In genomic region chr2:240797914-240798313, GRCh38 we compare ENCODE assay signal across 21 cellular contexts. TPM values are rescaled to one million over a fixed set of nuclear protein-coding genes. Genes with fewer than 3 reads are reported as not detected.
"Had no signal": no experiment of that assay in that cellular context is flagged by ENCODE, and none has a peak within 500 bp of the region (broad histone marks: within the 10 kb centered on the region; RNA-seq: fewer than 3 reads in every experiment).

No MANE protein-coding gene starts in this region.

- DNase-seq: activated B cell treated with CpG ODN at 0.5 μM for 24 hours; activated CD4-positive, alpha-beta T cell treated with anti-CD3 and anti-CD28 coated beads, Interleukin-2, amount 10 ng/mL, durations not matched to agents 7 days and 5 days; activated T-cell treated with anti-CD3 and anti-CD28 coated beads for 4 hours; amygdala; brain microvascular endothelial cell; cerebellar nuclear complex; dermis blood vessel endothelial cell; foreskin melanocyte; nucleus accumbens; stimulated activated CD4-positive, alpha-beta T cell treated with anti-CD3 and anti-CD28 coated beads, Interleukin-1b, Interleukin-23, amount 100 ng/mL, for 48 hours; stimulated activated naive CD8-positive, alpha-beta T cell treated with anti-CD3 and anti-CD28 coated beads, Interleukin-15, amount 100 ng/mL, for 72 hours; testis had no signal

- H3K4me1 Mint-ChIP-seq: activated B cell treated with CpG ODN at 0.5 μM for 24 hours; activated CD4-positive, alpha-beta T cell treated with anti-CD3 and anti-CD28 coated beads, Interleukin-2, amount 10 ng/mL, durations not matched to agents 7 days and 5 days; memory B cell; naive thymus-derived CD4-positive, alpha-beta T cell; stimulated activated naive CD8-positive, alpha-beta T cell treated with anti-CD3 and anti-CD28 coated beads, Interleukin-15, amount 100 ng/mL, for 72 hours had no signal

- H3K9me3 Mint-ChIP-seq: activated CD4-positive, alpha-beta T cell treated with anti-CD3 and anti-CD28 coated beads, Interleukin-2, amount 10 ng/mL, durations not matched to agents 7 days and 5 days; activated naive CD4-positive, alpha-beta T cell treated with anti-CD3 and anti-CD28 coated beads, Interleukin-2, amount 50 U/mL, for 72 hours; stimulated activated naive CD8-positive, alpha-beta T cell treated with anti-CD3 and anti-CD28 coated beads, Interleukin-15, amount 100 ng/mL, for 72 hours; T-helper 1 cell treated with Interleukin-12 subunit alpha and Interleukin-12 subunit beta and Interleukin-4 antibody, amounts not matched to agents 30 μg/mL and 1 μg/mL, for 36 hours had no signal

- ATAC-seq: activated naive CD4-positive, alpha-beta T cell treated with anti-CD3 and anti-CD28 coated beads, Interleukin-2, amount 50 U/mL, for 72 hours; left lobe of liver; mucosa of descending colon; naive thymus-derived CD4-positive, alpha-beta T cell; psoas muscle; sciatic nerve; stimulated activated naive CD8-positive, alpha-beta T cell treated with anti-CD3 and anti-CD28 coated beads, Interleukin-15, amount 100 ng/mL, for 72 hours had no signal

- H3K27ac Mint-ChIP-seq: activated B cell treated with CpG ODN at 0.5 μM for 24 hours; activated CD4-positive, alpha-beta T cell treated with anti-CD3 and anti-CD28 coated beads, Interleukin-2, amount 10 ng/mL, durations not matched to agents 7 days and 5 days; activated naive CD4-positive, alpha-beta T cell treated with anti-CD3 and anti-CD28 coated beads, Interleukin-2, amount 50 U/mL, for 72 hours; memory B cell; naive thymus-derived CD4-positive, alpha-beta T cell; stimulated activated naive CD8-positive, alpha-beta T cell treated with anti-CD3 and anti-CD28 coated beads, Interleukin-15, amount 100 ng/mL, for 72 hours; T-helper 1 cell treated with Interleukin-12 subunit alpha and Interleukin-12 subunit beta and Interleukin-4 antibody, amounts not matched to agents 30 μg/mL and 1 μg/mL, for 36 hours had no signal

- H3K4me3 Mint-ChIP-seq: activated B cell treated with CpG ODN at 0.5 μM for 24 hours; activated CD4-positive, alpha-beta T cell treated with anti-CD3 and anti-CD28 coated beads, Interleukin-2, amount 10 ng/mL, durations not matched to agents 7 days and 5 days; memory B cell; naive thymus-derived CD4-positive, alpha-beta T cell; stimulated activated naive CD8-positive, alpha-beta T cell treated with anti-CD3 and anti-CD28 coated beads, Interleukin-15, amount 100 ng/mL, for 72 hours; T-helper 1 cell treated with Interleukin-12 subunit alpha and Interleukin-12 subunit beta and Interleukin-4 antibody, amounts not matched to agents 30 μg/mL and 1 μg/mL, for 36 hours had no signal

- H3K36me3 Mint-ChIP-seq: activated naive CD4-positive, alpha-beta T cell treated with anti-CD3 and anti-CD28 coated beads, Interleukin-2, amount 50 U/mL, for 72 hours; memory B cell; naive thymus-derived CD4-positive, alpha-beta T cell had no signal

RNA-seq across cellular contexts. Expression of gene KIF1A, which starts 22.1 kb away (rescaled TPM):
- total RNA-seq: activated B cell treated with CpG ODN at 0.5 μM for 24 hours, dermis blood vessel endothelial cell, fibroblast of lung had no signal
